ENCODE assay signal across 24 cellular contexts in the genomic region with DNA sequence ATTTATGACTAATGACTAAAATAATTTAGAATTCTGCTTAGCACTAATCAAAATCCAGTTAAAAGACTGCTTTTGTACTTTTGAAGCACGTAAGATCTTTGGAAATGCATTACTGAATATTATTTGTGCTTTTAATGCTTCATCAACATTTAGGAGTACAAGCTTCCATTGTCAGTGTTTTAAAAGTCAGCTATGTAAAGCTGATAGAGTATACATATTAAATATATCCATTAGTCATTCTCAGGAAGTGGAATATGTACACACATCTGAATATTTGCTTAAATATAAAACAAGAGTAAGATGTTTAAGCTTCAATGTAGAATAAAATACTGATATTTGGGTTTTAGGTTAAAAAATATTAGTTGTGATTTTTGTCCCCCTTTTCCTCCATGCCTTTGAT.
"Had no signal": no experiment of that assay in that cellular context is flagged by ENCODE, and none has a peak within 500 bp of the region (broad histone marks: within the 10 kb centered on the region; RNA-seq: fewer than 3 reads in every experiment).

No MANE protein-coding gene starts in this region.

- H3K4me3 Mint-ChIP-seq: mesothelial cell of epicardium; naive B cell; natural killer cell; nephron progenitor cell; stimulated activated memory B cell treated with anti-CD40 and anti-IgM and Interleukin-4, amounts not matched to agents 10 μg/mL and 1 μg/mL and 100 μg/mL, for 72 hours; stimulated activated naive CD8-positive, alpha-beta T cell treated with anti-CD3 and anti-CD28 coated beads, Interleukin-15, amount 100 ng/mL, for 72 hours had no signal

- H3K36me3 ChIP-seq: left ventricle myocardium inferior, ovary, right atrium auricular region, right lobe of liver, tibial nerve, upper lobe of left lung, vagina had no signal

- H3K27ac Mint-ChIP-seq: mesothelial cell of epicardium; naive B cell; natural killer cell; nephron progenitor cell; progenitor cell of endocrine pancreas; stimulated activated memory B cell treated with anti-CD40 and anti-IgM and Interleukin-4, amounts not matched to agents 10 μg/mL and 1 μg/mL and 100 μg/mL, for 72 hours; stimulated activated naive CD8-positive, alpha-beta T cell treated with anti-CD3 and anti-CD28 coated beads, Interleukin-15, amount 100 ng/mL, for 72 hours had no signal

- H3K4me3 ChIP-seq: left ventricle myocardium inferior, lung, ovary, right atrium auricular region, right lobe of liver, smooth muscle cell, tibial nerve, upper lobe of left lung, vagina had no signal

- H3K9me3 Mint-ChIP-seq: mesothelial cell of epicardium; naive B cell; nephron progenitor cell; stimulated activated memory B cell treated with anti-CD40 and anti-IgM and Interleukin-4, amounts not matched to agents 10 μg/mL and 1 μg/mL and 100 μg/mL, for 72 hours; stimulated activated naive CD8-positive, alpha-beta T cell treated with anti-CD3 and anti-CD28 coated beads, Interleukin-15, amount 100 ng/mL, for 72 hours had no signal

- H3K27me3 ChIP-seq: ovary, right atrium auricular region, right lobe of liver, tibial nerve, upper lobe of left lung, vagina had no signal

- H3K4me1 ChIP-seq: left ventricle myocardium inferior, right atrium auricular region, right lobe of liver, upper lobe of left lung, vagina had no signal

- ATAC-seq: natural killer cell; right lobe of liver; stimulated activated memory B cell treated with anti-CD40 and anti-IgM and Interleukin-4, amounts not matched to agents 10 μg/mL and 1 μg/mL and 100 μg/mL, for 72 hours; stimulated activated naive CD8-positive, alpha-beta T cell treated with anti-CD3 and anti-CD28 coated beads, Interleukin-15, amount 100 ng/mL, for 72 hours had no signal

- H3K27me3 Mint-ChIP-seq: progenitor cell of endocrine pancreas had no signal

- H3K9me3 ChIP-seq: left ventricle myocardium inferior, ovary, right atrium auricular region, right lobe of liver, tibial nerve, upper lobe of left lung, vagina had no signal

- H3K36me3 Mint-ChIP-seq: mesothelial cell of epicardium; naive B cell; natural killer cell; stimulated activated memory B cell treated with anti-CD40 and anti-IgM and Interleukin-4, amounts not matched to agents 10 μg/mL and 1 μg/mL and 100 μg/mL, for 72 hours had no signal

- H3K4me2 ChIP-seq: smooth muscle cell had no signal

- H3K27ac ChIP-seq: left ventricle myocardium inferior, ovary, right atrium auricular region, right lobe of liver, tibial nerve, upper lobe of left lung, vagina had no signal

- H3K4me1 Mint-ChIP-seq: naive B cell; natural killer cell; stimulated activated memory B cell treated with anti-CD40 and anti-IgM and Interleukin-4, amounts not matched to agents 10 μg/mL and 1 μg/mL and 100 μg/mL, for 72 hours; stimulated activated naive CD8-positive, alpha-beta T cell treated with anti-CD3 and anti-CD28 coated beads, Interleukin-15, amount 100 ng/mL, for 72 hours had no signal

- DNase-seq: islet precursor cell; left ventricle myocardium inferior; mesendoderm; naive B cell; natural killer cell; nephron progenitor cell; ovary; right lobe of liver; stimulated activated CD4-positive, alpha-beta T cell treated with anti-CD3 and anti-CD28 coated beads, Interleukin-1b, Interleukin-23, amount 100 ng/mL, for 48 hours; stimulated activated CD4-positive, alpha-beta T cell treated with anti-CD3 and anti-CD28 coated beads, Interleukin-2, amount 100 ng/mL, for 48 hours; stimulated activated CD4-positive, alpha-beta T cell treated with anti-CD3 and anti-CD28 coated beads, Interleukin-4, amount 100 ng/mL, for 4 hours; stimulated activated CD8-positive, alpha-beta memory T cell treated with anti-CD3 and anti-CD28 coated beads, Interleukin-4, amount 100 ng/mL, for 48 hours; stimulated activated naive CD4-positive, alpha-beta T cell treated with Interleukin-2 at 50 U/mL for 16 hours; stimulated activated naive CD8-positive, alpha-beta T cell treated with anti-CD3 and anti-CD28 coated beads, Interleukin-15, amount 100 ng/mL, for 72 hours; substantia nigra; upper lobe of left lung had no signal
